Comparison of ENCODE assay signal across 13 cellular contexts in the genomic region with DNA sequence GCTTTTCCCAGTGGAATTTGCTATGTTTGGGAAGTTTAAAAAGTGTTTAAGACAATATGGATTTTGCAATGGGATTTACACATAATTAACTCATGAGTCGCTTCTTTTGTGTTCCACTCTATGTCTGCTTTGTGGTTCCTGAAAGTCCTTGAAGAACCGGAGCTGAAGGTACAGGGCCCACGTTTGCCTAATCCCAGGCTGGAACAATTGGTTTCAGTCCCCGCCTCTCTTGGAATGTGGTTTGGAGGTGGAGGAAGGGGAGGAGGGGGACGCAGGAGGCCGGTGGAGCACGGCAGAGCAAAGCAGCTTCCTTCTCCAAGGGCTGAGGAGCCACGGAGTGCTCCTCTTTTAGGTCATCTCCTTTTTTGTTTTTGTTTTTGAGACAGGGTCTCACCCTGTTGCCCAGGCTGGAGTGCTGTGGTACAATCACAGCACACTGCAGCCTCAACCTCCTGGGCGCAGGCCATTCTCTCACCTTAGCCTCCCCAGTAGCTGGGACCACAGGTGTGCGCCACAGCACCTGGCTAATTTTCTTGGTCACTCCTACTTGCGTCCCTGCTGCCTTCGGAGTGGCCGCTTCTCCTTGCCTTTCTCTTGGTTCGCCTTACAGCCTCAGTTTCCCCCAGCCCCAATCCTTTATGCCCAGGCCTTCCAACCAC.
A peak's percentile ranks its signal among the peaks of the same experiment; 100 is the strongest.
DNase-seq lines count a peak whose midpoint lies in the region; TF ChIP-seq lines count a peak whose summit lies in the region.
"Had no signal": no experiment of that assay in that cellular context is flagged by ENCODE, and none has a peak within 500 bp of the region (broad histone marks: within the 10 kb centered on the region; RNA-seq: fewer than 3 reads in every experiment).

No MANE protein-coding gene starts in this region.

- POLR2A ChIA-PET in RWPE1 (lab: Yijun Ruan, JAX; ENCODE audit: low non-redundant PET): no interaction called here

- H3K79me2 ChIP-seq in fibroblast of lung (ENCODE audit: control insufficient read depth, insufficient read depth, low read length): no peaks in the 10 kb centered on the region

- peaks cover 2% of the 10 kb centered on the region for H3K36me3 Mint-ChIP-seq in progenitor cell of endocrine pancreas (ENCODE audit: insufficient read depth)
- H3K36me3 Mint-ChIP-seq: memory B cell had no signal

- no peak overlapping the region for H3K4me3 ChIP-seq in fibroblast of lung (replicated peaks in 1 of 4; ENCODE audit: control extremely low read depth in 1 of 4, insufficient read depth in 1 of 4, low read depth in 3 of 4, low read length in 4 of 4)
- no peak overlapping the region for H3K4me3 ChIP-seq in coronary artery
- H3K4me3 ChIP-seq: ascending aorta had no signal

- no peaks in the 10 kb centered on the region for H3K27me3 ChIP-seq in fibroblast of lung (ENCODE audit: control insufficient read depth, insufficient read depth, low read length)
- H3K27me3 ChIP-seq: ascending aorta had no signal

- no peaks in the 10 kb centered on the region for H3K27me3 Mint-ChIP-seq in progenitor cell of endocrine pancreas
- H3K27me3 Mint-ChIP-seq: CD8-positive, alpha-beta memory T cell had no signal

- H3K27ac ChIP-seq in RWPE1: peak overlapping the region; percentile 60
- H3K27ac ChIP-seq in fibroblast of lung (ENCODE audit: insufficient read depth, low read length): no peak overlapping the region
- no peak overlapping the region for H3K27ac ChIP-seq in coronary artery
- H3K27ac ChIP-seq: ascending aorta had no signal

- H3K4me1 ChIP-seq in fibroblast of lung (ENCODE audit: control insufficient read depth, extremely low read depth, insufficient read depth, low read length): no peaks in the 10 kb centered on the region
- H3K4me1 ChIP-seq: ascending aorta had no signal

- CTCF ChIA-PET in RWPE1 (lab: Yijun Ruan, JAX): no interaction called here

- H3K9me3 ChIP-seq in fibroblast of lung (ENCODE audit: control insufficient read depth, insufficient read depth, low read depth, low read length): no peaks in the 10 kb centered on the region
- H3K9me3 ChIP-seq: ascending aorta had no signal

- TF ChIP-seq CTCF in RWPE1 (conservative IDR thresholded peaks at IDR 0.05; ENCODE audit: low read depth) (no peak), fibroblast of lung (conservative IDR thresholded peaks at IDR 0.05 in 1 of 2, IDR thresholded peaks at IDR 0.05 in 1 of 2; ENCODE audit: low read depth in 1 of 2, low read length in 2 of 2) (no peak), progenitor cell of endocrine pancreas (IDR thresholded peaks at IDR 0.05; ENCODE audit: unreplicated experiment) (no peak), coronary artery (IDR thresholded peaks at IDR 0.05) (no peak)

- peaks cover 27% of the 10 kb centered on the region for H3K4me1 Mint-ChIP-seq in progenitor cell of endocrine pancreas (ENCODE audit: low read depth)
- H3K4me1 Mint-ChIP-seq: memory B cell had no signal

- peaks cover 5% of the 10 kb centered on the region for H3K9me3 Mint-ChIP-seq in progenitor cell of endocrine pancreas (ENCODE audit: low read depth)
- H3K9me3 Mint-ChIP-seq: memory B cell had no signal

- DNase-seq in H4 (ENCODE audit: low spot score): peak; percentile 79
- peak; percentile 55 for DNase-seq in RWPE1 (ENCODE audit: low spot score)
- DNase-seq in fibroblast of lung (ENCODE audit: low read depth in 2 of 2): peak; percentile 29 to 80
- no peak for DNase-seq in progenitor cell of endocrine pancreas (ENCODE audit: low spot score, unreplicated experiment)
- DNase-seq in LoVo (ENCODE audit: low spot score): no peak
- DNase-seq in coronary artery (ENCODE audit: low spot score): no peak
- no peak for DNase-seq in NCI-H2227 treated with DMSO at 0.1 percent for 48 hours (lab: John Stamatoyannopoulos, UW)
- DNase-seq in cerebellar cortex (ENCODE audit: low spot score): no peak
- DNase-seq: activated CD8-positive, alpha-beta memory T cell treated with anti-CD3 and anti-CD28 coated beads, Interleukin-2, amount 50 U/mL, for 48 hours; CD8-positive, alpha-beta memory T cell had no signal

- no peaks in the 10 kb centered on the region for H3K36me3 ChIP-seq in fibroblast of lung (ENCODE audit: control insufficient read depth, insufficient read depth, low read length)
- H3K36me3 ChIP-seq: ascending aorta had no signal

- no peak overlapping the region for H3K4me2 ChIP-seq in fibroblast of lung (ENCODE audit: extremely low read depth, insufficient read depth, low read length)

- H2AFZ ChIP-seq in fibroblast of lung (ENCODE audit: low read length): no peak overlapping the region

- no peak overlapping the region for H3K9ac ChIP-seq in fibroblast of lung (ENCODE audit: insufficient read depth, low read length)

- peak overlapping the region; percentile 98 for H3K27ac Mint-ChIP-seq in progenitor cell of endocrine pancreas
- H3K27ac Mint-ChIP-seq: memory B cell; T-helper 1 cell treated with Interleukin-12 subunit alpha and Interleukin-12 subunit beta and Interleukin-4 antibody, amounts not matched to agents 30 μg/mL and 1 μg/mL, for 36 hours had no signal

- H4K20me1 ChIP-seq in fibroblast of lung (ENCODE audit: control insufficient read depth, extremely low read depth, insufficient read depth, low read length): no peaks in the 10 kb centered on the region

- H3K4me3 Mint-ChIP-seq in progenitor cell of endocrine pancreas (ENCODE audit: low read depth): no peak overlapping the region
- H3K4me3 Mint-ChIP-seq: CD8-positive, alpha-beta memory T cell; memory B cell; T-helper 1 cell treated with Interleukin-12 subunit alpha and Interleukin-12 subunit beta and Interleukin-4 antibody, amounts not matched to agents 30 μg/mL and 1 μg/mL, for 36 hours had no signal

Comparison
In these comparisons a context has a peak if more than half of its experiments do, and no peak if none do; other contexts are left out.
1. DNase-seq: peak in H4 (single experiment), RWPE1 (single experiment) and fibroblast of lung (2 of 2); none in progenitor cell of endocrine pancreas (single experiment), LoVo (single experiment), coronary artery (single experiment), NCI-H2227 treated with DMSO at 0.1 percent for 48 hours (single experiment) and cerebellar cortex (single experiment).